ENCODE assay signal across 34 cellular contexts in the genomic region with DNA sequence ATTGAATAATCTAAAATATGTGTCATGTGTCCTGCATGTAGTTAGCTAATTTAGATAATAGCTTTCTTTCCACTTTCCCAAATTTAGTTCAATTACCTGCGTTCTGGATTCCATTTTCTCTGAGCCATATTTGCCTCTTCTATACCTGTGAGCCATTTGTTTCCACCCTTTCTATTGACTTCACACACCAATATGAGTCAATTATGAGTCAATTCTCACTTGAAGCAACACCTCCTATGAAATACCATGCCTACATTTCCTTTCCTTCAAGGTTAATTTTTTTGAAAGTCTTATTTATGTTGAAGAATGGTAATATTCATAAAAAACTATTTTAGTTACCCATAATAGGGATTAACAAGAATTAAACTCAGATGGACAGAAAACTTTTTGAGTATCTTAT. TPM values are rescaled to one million over a fixed set of nuclear protein-coding genes. Genes with fewer than 3 reads are reported as not detected.
"Had no signal": no experiment of that assay in that cellular context is flagged by ENCODE, and none has a peak within 500 bp of the region (broad histone marks: within the 10 kb centered on the region; RNA-seq: fewer than 3 reads in every experiment).

No MANE protein-coding gene starts in this region.

- H3K27ac ChIP-seq: left ventricle myocardium inferior, neural progenitor cell, neutrophil, parathyroid adenoma, psoas muscle, right atrium auricular region, right lobe of liver, tibial nerve, vagina had no signal

- H3K9me3 ChIP-seq: neutrophil, psoas muscle, right atrium auricular region, right lobe of liver, tibial nerve, vagina had no signal

- H3K36me3 ChIP-seq: left ventricle myocardium inferior, neural progenitor cell, neutrophil, right atrium auricular region, right lobe of liver, tibial nerve, vagina had no signal

- H3K27me3 Mint-ChIP-seq: naive B cell; stimulated activated memory B cell treated with anti-CD40 and anti-IgM and Interleukin-4, amounts not matched to agents 10 μg/mL and 1 μg/mL and 100 μg/mL, for 72 hours; stimulated activated naive CD8-positive, alpha-beta T cell treated with anti-CD3 and anti-CD28 coated beads, Interleukin-15, amount 100 ng/mL, for 72 hours; type B pancreatic cell had no signal

- FAIRE-seq: islet of Langerhans, kidney had no signal

- H3K9me3 Mint-ChIP-seq: mesothelial cell of epicardium; nephron progenitor cell; neural progenitor cell; stimulated activated memory B cell treated with anti-CD40 and anti-IgM and Interleukin-4, amounts not matched to agents 10 μg/mL and 1 μg/mL and 100 μg/mL, for 72 hours; stimulated activated naive CD8-positive, alpha-beta T cell treated with anti-CD3 and anti-CD28 coated beads, Interleukin-15, amount 100 ng/mL, for 72 hours had no signal

- H3K4me3 Mint-ChIP-seq: immature natural killer cell; mesothelial cell of epicardium; naive B cell; natural killer cell; nephron progenitor cell; neural progenitor cell; stimulated activated memory B cell treated with anti-CD40 and anti-IgM and Interleukin-4, amounts not matched to agents 10 μg/mL and 1 μg/mL and 100 μg/mL, for 72 hours; stimulated activated naive CD8-positive, alpha-beta T cell treated with anti-CD3 and anti-CD28 coated beads, Interleukin-15, amount 100 ng/mL, for 72 hours; type B pancreatic cell had no signal

- H3K36me3 Mint-ChIP-seq: immature natural killer cell; mesothelial cell of epicardium; naive B cell; natural killer cell; neural progenitor cell; stimulated activated memory B cell treated with anti-CD40 and anti-IgM and Interleukin-4, amounts not matched to agents 10 μg/mL and 1 μg/mL and 100 μg/mL, for 72 hours; type B pancreatic cell had no signal

- DNase-seq: hypothalamus; immature natural killer cell; kidney; left ventricle myocardium inferior; mesendoderm; naive B cell; natural killer cell; nephron progenitor cell; occipital lobe; psoas muscle; right lobe of liver; stimulated activated CD4-positive, alpha-beta T cell treated with anti-CD3 and anti-CD28 coated beads, Interleukin-1b, Interleukin-23, amount 100 ng/mL, for 48 hours; stimulated activated CD4-positive, alpha-beta T cell treated with anti-CD3 and anti-CD28 coated beads, Interleukin-2, amount 100 ng/mL, for 48 hours; stimulated activated CD4-positive, alpha-beta T cell treated with anti-CD3 and anti-CD28 coated beads, Interleukin-4, amount 100 ng/mL, for 4 hours; stimulated activated CD8-positive, alpha-beta memory T cell treated with anti-CD3 and anti-CD28 coated beads, Interleukin-4, amount 100 ng/mL, for 48 hours; stimulated activated naive CD4-positive, alpha-beta T cell treated with Interleukin-2 at 50 U/mL for 16 hours; stimulated activated naive CD8-positive, alpha-beta T cell treated with anti-CD3 and anti-CD28 coated beads, Interleukin-15, amount 100 ng/mL, for 72 hours; substantia nigra had no signal

- H3K4me3 ChIP-seq: left ventricle myocardium inferior, lung, neural progenitor cell, psoas muscle, right atrium auricular region, right lobe of liver, smooth muscle cell, tibial nerve, vagina had no signal

- H3K27me3 ChIP-seq: neural progenitor cell, neutrophil, right atrium auricular region, right lobe of liver, tibial nerve, vagina had no signal

- H3K4me1 ChIP-seq: left ventricle myocardium inferior, neural progenitor cell, parathyroid adenoma, psoas muscle, right atrium auricular region, right lobe of liver, tibial nerve, vagina had no signal

- H3K27ac Mint-ChIP-seq: immature natural killer cell; mesothelial cell of epicardium; naive B cell; natural killer cell; nephron progenitor cell; neural progenitor cell; stimulated activated memory B cell treated with anti-CD40 and anti-IgM and Interleukin-4, amounts not matched to agents 10 μg/mL and 1 μg/mL and 100 μg/mL, for 72 hours; stimulated activated naive CD8-positive, alpha-beta T cell treated with anti-CD3 and anti-CD28 coated beads, Interleukin-15, amount 100 ng/mL, for 72 hours; type B pancreatic cell had no signal

- H3K4me1 Mint-ChIP-seq: immature natural killer cell; mesothelial cell of epicardium; naive B cell; natural killer cell; nephron progenitor cell; neural progenitor cell; stimulated activated memory B cell treated with anti-CD40 and anti-IgM and Interleukin-4, amounts not matched to agents 10 μg/mL and 1 μg/mL and 100 μg/mL, for 72 hours; stimulated activated naive CD8-positive, alpha-beta T cell treated with anti-CD3 and anti-CD28 coated beads, Interleukin-15, amount 100 ng/mL, for 72 hours had no signal

RNA-seq across cellular contexts. Expression of a gene that starts 25.8 kb away (rescaled TPM):
- total RNA-seq: left ventricle myocardium inferior, mesothelial cell of epicardium, mononuclear cell, natural killer cell, osteocyte, psoas muscle, right lobe of liver, skeletal muscle tissue, smooth muscle cell, ureter had no signal
